In genomic region chr1:230171337-230172015, GRCh38 we compare ENCODE assay signal across 17 cellular contexts.
DNase-seq lines count a peak whose midpoint lies in the region; ATAC-seq and TF ChIP-seq lines count a peak whose summit lies in the region.
"Had no signal": no experiment of that assay in that cellular context is flagged by ENCODE, and none has a peak within 500 bp of the region (broad histone marks: within the 10 kb centered on the region; RNA-seq: fewer than 3 reads in every experiment).

No MANE protein-coding gene starts in this region.

- peak; percentile 10 for DNase-seq in AG08395 (ENCODE audit: low spot score)
- DNase-seq in astrocyte of the spinal cord (ENCODE audit: low read depth, low spot score): peak; percentile 72
- peak; percentile 6 for DNase-seq in left lobe of liver (ENCODE audit: low spot score)
- no peak for DNase-seq in UCSD-AML1 (lab: John Stamatoyannopoulos, UW; ENCODE audit: unreplicated experiment)
- no peak for DNase-seq in activated gamma-delta T cell (lab: John Stamatoyannopoulos, UW)
- DNase-seq in stimulated activated effector memory CD8-positive, alpha-beta T cell treated with anti-CD3 and anti-CD28 coated beads, Interleukin-12 subunit alpha, Interleukin-12 subunit beta, amount 100 ng/mL, for 72 hours (ENCODE audit: low spot score in 2 of 2): no peak
- DNase-seq: ACHN; activated CD4-positive, alpha-beta memory T cell treated with anti-CD3 and anti-CD28 coated beads, Interleukin-2, amount 10 ng/mL, durations not matched to agents 7 days and 5 days; naive B cell; OCI-M1; stimulated activated CD4-positive, alpha-beta T cell treated with anti-CD3 and anti-CD28 coated beads, Interleukin-1b, Interleukin-23, amount 100 ng/mL, for 48 hours; thyroid gland had no signal

- no peak for TF ChIP-seq CTCF in astrocyte of the spinal cord (IDR thresholded peaks at IDR 0.05; ENCODE audit: low read depth, low read length)

- ATAC-seq in left lobe of liver (no peak), GM18861 (IDR thresholded peaks at IDR 0.05; ENCODE audit: unreplicated experiment) (no peak)
- ATAC-seq in stimulated activated effector memory CD8-positive, alpha-beta T cell treated with anti-CD3 and anti-CD28 coated beads, Interleukin-12 subunit alpha, Interleukin-12 subunit beta, amount 100 ng/mL, for 72 hours: no peak

- H3K36me3 ChIP-seq in KOPT-K1 (ENCODE audit: insufficient read depth, low read length): peaks cover 10% of the 10 kb centered on the region; the same call in 1 of the 2 replicates
- H3K36me3 ChIP-seq: esophagus muscularis mucosa, thyroid gland had no signal

- peaks cover 56% of the 10 kb centered on the region for H3K4me1 Mint-ChIP-seq in stimulated activated effector memory CD8-positive, alpha-beta T cell treated with anti-CD3 and anti-CD28 coated beads, Interleukin-12 subunit alpha, Interleukin-12 subunit beta, amount 100 ng/mL, for 72 hours

- H3K4me3 Mint-ChIP-seq in stimulated activated effector memory CD8-positive, alpha-beta T cell treated with anti-CD3 and anti-CD28 coated beads, Interleukin-12 subunit alpha, Interleukin-12 subunit beta, amount 100 ng/mL, for 72 hours: no peak overlapping the region
- H3K4me3 Mint-ChIP-seq: activated CD4-positive, alpha-beta memory T cell treated with anti-CD3 and anti-CD28 coated beads, Interleukin-2, amount 10 ng/mL, durations not matched to agents 7 days and 5 days; dendritic cell treated with granulocyte-macrophage colony-stimulating factor and Interleukin-4, amounts not matched to agents 40 ng/mL and 50 ng/mL, for 4 days had no signal

- H3K27ac Mint-ChIP-seq in stimulated activated effector memory CD8-positive, alpha-beta T cell treated with anti-CD3 and anti-CD28 coated beads, Interleukin-12 subunit alpha, Interleukin-12 subunit beta, amount 100 ng/mL, for 72 hours: no peak overlapping the region
- H3K27ac Mint-ChIP-seq: activated CD4-positive, alpha-beta memory T cell treated with anti-CD3 and anti-CD28 coated beads, Interleukin-2, amount 10 ng/mL, durations not matched to agents 7 days and 5 days; dendritic cell treated with granulocyte-macrophage colony-stimulating factor and Interleukin-4, amounts not matched to agents 40 ng/mL and 50 ng/mL, for 4 days had no signal

- H3K36me3 Mint-ChIP-seq in stimulated activated effector memory CD8-positive, alpha-beta T cell treated with anti-CD3 and anti-CD28 coated beads, Interleukin-12 subunit alpha, Interleukin-12 subunit beta, amount 100 ng/mL, for 72 hours: no peaks in the 10 kb centered on the region
- H3K36me3 Mint-ChIP-seq: naive B cell had no signal

- H3K9me3 Mint-ChIP-seq in stimulated activated effector memory CD8-positive, alpha-beta T cell treated with anti-CD3 and anti-CD28 coated beads, Interleukin-12 subunit alpha, Interleukin-12 subunit beta, amount 100 ng/mL, for 72 hours: no peaks in the 10 kb centered on the region
- H3K9me3 Mint-ChIP-seq: activated CD4-positive, alpha-beta memory T cell treated with anti-CD3 and anti-CD28 coated beads, Interleukin-2, amount 10 ng/mL, durations not matched to agents 7 days and 5 days; dendritic cell treated with granulocyte-macrophage colony-stimulating factor and Interleukin-4, amounts not matched to agents 40 ng/mL and 50 ng/mL, for 4 days; naive B cell had no signal

- in situ Hi-C loops in astrocyte of the spinal cord (cut with HindIII; ENCODE audit: low sequenced_read_pairs): no loop called here

- H3K4me3 ChIP-seq in astrocyte of the spinal cord (ENCODE audit: low read depth, low read length): no peak overlapping the region
- H3K4me3 ChIP-seq: esophagus muscularis mucosa, SK-N-MC, thyroid gland had no signal

- H3K9me3 ChIP-seq in KOPT-K1 (ENCODE audit: insufficient read depth, low read length, poor library complexity, severe bottlenecking): no peaks in the 10 kb centered on the region
- H3K9me3 ChIP-seq: esophagus muscularis mucosa, thyroid gland had no signal

- H3K27ac ChIP-seq in KOPT-K1 (ENCODE audit: low read depth, low read length, poor library complexity, severe bottlenecking): peak overlapping the region; percentile 69
- H3K27ac ChIP-seq: SK-N-MC had no signal

Comparison
In these comparisons a context has a peak if more than half of its experiments do, and no peak if none do; other contexts are left out.
1. DNase-seq: peak in AG08395 (single experiment), astrocyte of the spinal cord (single experiment) and left lobe of liver (single experiment); none in UCSD-AML1 (single experiment), activated gamma-delta T cell (single experiment) and stimulated activated effector memory CD8-positive, alpha-beta T cell treated with anti-CD3 and anti-CD28 coated beads, Interleukin-12 subunit alpha, Interleukin-12 subunit beta, amount 100 ng/mL, for 72 hours (0 of 2).